In the genomic region with DNA sequence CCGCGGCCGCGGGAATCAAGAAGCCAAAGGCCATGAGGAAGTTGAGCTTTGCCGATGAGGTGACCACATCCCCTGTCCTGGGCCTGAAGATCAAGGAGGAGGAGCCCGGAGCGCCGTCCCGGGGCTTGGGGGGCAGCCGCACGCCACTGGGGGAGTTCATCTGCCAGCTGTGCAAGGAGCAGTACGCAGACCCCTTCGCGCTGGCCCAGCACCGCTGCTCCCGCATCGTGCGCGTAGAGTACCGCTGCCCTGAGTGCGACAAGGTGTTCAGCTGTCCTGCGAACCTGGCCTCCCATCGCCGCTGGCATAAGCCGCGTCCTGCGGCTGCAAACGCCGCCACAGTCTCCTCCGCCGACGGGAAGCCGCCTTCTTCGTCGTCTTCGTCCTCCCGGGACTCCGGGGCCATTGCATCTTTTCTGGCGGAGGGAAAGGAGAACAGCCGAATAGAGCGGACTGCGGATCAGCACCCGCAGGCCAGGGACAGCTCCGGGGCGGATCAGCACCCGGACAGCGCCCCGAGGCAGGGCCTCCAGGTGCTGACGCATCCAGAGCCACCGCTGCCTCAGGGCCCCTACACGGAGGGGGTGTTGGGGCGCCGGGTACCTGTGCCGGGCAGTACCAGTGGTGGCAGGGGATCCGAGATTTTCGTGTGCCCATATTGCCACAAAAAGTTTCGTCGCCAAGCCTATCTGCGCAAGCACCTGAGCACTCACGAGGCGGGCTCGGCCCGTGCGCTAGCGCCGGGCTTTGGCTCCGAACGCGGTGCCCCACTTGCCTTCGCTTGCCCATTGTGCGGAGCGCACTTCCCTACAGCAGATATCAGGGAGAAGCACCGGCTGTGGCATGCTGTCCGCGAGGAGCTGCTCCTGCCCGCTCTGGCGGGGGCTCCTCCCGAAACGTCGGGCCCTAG, we compare ENCODE assay signal across 9 cellular contexts. TPM values are rescaled to one million over a fixed set of nuclear protein-coding genes. Genes with fewer than 3 reads are reported as not detected.
DNase-seq lines count a peak whose midpoint lies in the region; TF ChIP-seq lines count a peak whose summit lies in the region.
"Had no signal": no experiment of that assay in that cellular context is flagged by ENCODE, and none has a peak within 500 bp of the region (broad histone marks: within the 10 kb centered on the region; RNA-seq: fewer than 3 reads in every experiment).

No MANE protein-coding gene starts in this region.

- H3K4me3 Mint-ChIP-seq in dendritic cell treated with granulocyte-macrophage colony-stimulating factor and Interleukin-4, amounts not matched to agents 40 ng/mL and 50 ng/mL, for 4 days: peak overlapping the region; percentile 67

- no peak overlapping the region for H3K4me3 ChIP-seq in lower leg skin (ENCODE audit: low read depth, poor library complexity, severe bottlenecking)

- H3K9me3 Mint-ChIP-seq in dendritic cell treated with granulocyte-macrophage colony-stimulating factor and Interleukin-4, amounts not matched to agents 40 ng/mL and 50 ng/mL, for 4 days: no peaks in the 10 kb centered on the region

- in situ Hi-C loops in G401 (cut with HindIII; ENCODE audit: low sequenced_read_pairs): no loop called here

- 2% methylated on average over 58 to 68 of the region's 80 CpGs for WGBS in lower leg skin, 2 donors

- H3K36me3 Mint-ChIP-seq in dendritic cell treated with granulocyte-macrophage colony-stimulating factor and Interleukin-4, amounts not matched to agents 40 ng/mL and 50 ng/mL, for 4 days (ENCODE audit: low read depth): no peaks in the 10 kb centered on the region

- peaks cover 25% of the 10 kb centered on the region for H3K4me1 Mint-ChIP-seq in dendritic cell treated with granulocyte-macrophage colony-stimulating factor and Interleukin-4, amounts not matched to agents 40 ng/mL and 50 ng/mL, for 4 days (ENCODE audit: low read depth)

- peaks cover 63% of the 10 kb centered on the region for H3K27me3 Mint-ChIP-seq in dendritic cell treated with granulocyte-macrophage colony-stimulating factor and Interleukin-4, amounts not matched to agents 40 ng/mL and 50 ng/mL, for 4 days

- peak; percentile 25 for DNase-seq in G401 (ENCODE audit: low spot score)
- DNase-seq in H4 (ENCODE audit: low spot score): peak; percentile 26
- peak; percentile 6 for DNase-seq in NCI-H1092 (lab: John Stamatoyannopoulos, UW)
- DNase-seq in activated CD4-positive, alpha-beta T cell treated with anti-CD3 and anti-CD28 coated beads, Interleukin-2, amount 50 U/mL, for 1 hour: peak; percentile 53
- DNase-seq in lower leg skin (ENCODE audit: low spot score in 2 of 2): peak; percentile 17 to 86
- DNase-seq in stimulated activated CD4-positive, alpha-beta T cell treated with anti-CD3 and anti-CD28 coated beads, TNF-alpha, amount 100 ng/mL, for 48 hours (ENCODE audit: low read depth in 3 of 3): peak; percentile 37 to 47 (median 41)
- DNase-seq in HCEC 1CT: no peak

- no peak for TF ChIP-seq POLR2A in lower leg skin (IDR thresholded peaks at IDR 0.05)

- intact Hi-C loops in dendritic cell treated with granulocyte-macrophage colony-stimulating factor and Interleukin-4, amounts not matched to agents 40 ng/mL and 50 ng/mL, for 4 days (cut with micrococcal nuclease): loop anchor here (5.0 kb wide), 1 partner anchor 152 kb away; no protein-coding TSS in a partner anchor
- intact Hi-C loops in lower leg skin (cut with DNase I; ENCODE audit: low total_unique reads): loop anchor here (5.0 kb wide), 1 partner anchor 638 kb away; no protein-coding TSS in a partner anchor

- no peak overlapping the region for H3K27ac Mint-ChIP-seq in dendritic cell treated with granulocyte-macrophage colony-stimulating factor and Interleukin-4, amounts not matched to agents 40 ng/mL and 50 ng/mL, for 4 days

- no peak for TF ChIP-seq CTCF in lower leg skin (IDR thresholded peaks at IDR 0.05)

RNA-seq across cellular contexts. Expression of gene INSM2, which starts 1.2 kb away (rescaled TPM):
- 0.17 TPM in 1 of 2 replicates, not detected in the other for total RNA-seq in G401 (2014; rRNA removed; shearing (Covaris generic))
- total RNA-seq in H4 (2014; rRNA removed; shearing (Covaris generic)): not detected in 2 replicates
- total RNA-seq in lower leg skin: not detected
- total RNA-seq: glomerular endothelial cell had no signal
